1 cellular context compared by ENCODE assay signal in the genomic region with DNA sequence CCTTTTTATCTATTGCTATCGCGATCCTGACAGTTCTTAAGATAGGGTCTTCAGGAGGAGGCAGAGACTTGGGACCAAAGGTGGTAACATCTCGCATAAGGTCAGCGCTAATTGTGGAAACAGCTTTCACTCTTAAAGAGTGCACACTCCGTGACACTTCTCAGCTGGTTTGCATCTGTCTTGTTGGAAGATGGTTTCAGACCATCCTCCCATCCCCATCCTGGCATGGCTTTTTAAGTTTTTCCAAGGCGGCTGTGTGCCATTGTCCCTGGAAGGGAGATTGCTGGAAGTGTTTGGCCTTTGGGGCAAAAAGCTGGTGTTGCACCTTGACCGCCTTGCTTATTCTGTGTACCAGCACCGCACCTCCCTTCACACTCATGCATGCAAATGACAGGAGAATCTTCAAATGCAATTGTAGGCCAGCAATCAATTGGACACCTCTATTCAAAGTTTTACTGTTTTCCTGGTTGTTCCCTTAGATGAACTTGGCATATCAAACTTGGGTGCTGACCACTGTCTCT.
TF ChIP-seq lines count a peak whose summit lies in the region.

No MANE protein-coding gene starts in this region.

TF ChIP-seq in A549, 52 proteins besides CTCF, POLR2A, EP300 and RAD21 (continued from another document):
- TF ChIP-seq, protein P1, sequence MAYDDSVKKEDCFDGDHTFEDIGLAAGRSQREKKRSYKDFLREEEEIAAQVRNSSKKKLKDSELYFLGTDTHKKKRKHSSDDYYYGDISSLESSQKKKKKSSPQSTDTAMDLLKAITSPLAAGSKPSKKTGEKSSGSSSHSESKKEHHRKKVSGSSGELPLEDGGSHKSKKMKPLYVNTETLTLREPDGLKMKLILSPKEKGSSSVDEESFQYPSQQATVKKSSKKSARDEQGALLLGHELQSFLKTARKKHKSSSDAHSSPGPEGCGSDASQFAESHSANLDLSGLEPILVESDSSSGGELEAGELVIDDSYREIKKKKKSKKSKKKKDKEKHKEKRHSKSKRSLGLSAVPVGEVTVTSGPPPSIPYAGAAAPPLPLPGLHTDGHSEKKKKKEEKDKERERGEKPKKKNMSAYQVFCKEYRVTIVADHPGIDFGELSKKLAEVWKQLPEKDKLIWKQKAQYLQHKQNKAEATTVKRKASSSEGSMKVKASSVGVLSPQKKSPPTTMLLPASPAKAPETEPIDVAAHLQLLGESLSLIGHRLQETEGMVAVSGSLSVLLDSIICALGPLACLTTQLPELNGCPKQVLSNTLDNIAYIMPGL (CRISPR knock-in tag; IDR thresholded peaks at IDR 0.05; ENCODE audit: borderline replicate concordance), result no peak
- TF ChIP-seq, protein P2, sequence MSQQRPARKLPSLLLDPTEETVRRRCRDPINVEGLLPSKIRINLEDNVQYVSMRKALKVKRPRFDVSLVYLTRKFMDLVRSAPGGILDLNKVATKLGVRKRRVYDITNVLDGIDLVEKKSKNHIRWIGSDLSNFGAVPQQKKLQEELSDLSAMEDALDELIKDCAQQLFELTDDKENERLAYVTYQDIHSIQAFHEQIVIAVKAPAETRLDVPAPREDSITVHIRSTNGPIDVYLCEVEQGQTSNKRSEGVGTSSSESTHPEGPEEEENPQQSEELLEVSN (IDR thresholded peaks at IDR 0.05; ENCODE audit: borderline replicate concordance, low read depth), result no peak
- no peak for TF ChIP-seq TP53 (CRISPR knock-in tag; IDR thresholded peaks at IDR 0.05)
